ENCODE assay signal across 8 cellular contexts in genomic region chr12:101280006-101280505, GRCh38. TPM values are rescaled to one million over a fixed set of nuclear protein-coding genes. Genes with fewer than 3 reads are reported as not detected.
DNase-seq lines count a peak whose midpoint lies in the region; ATAC-seq and TF ChIP-seq lines count a peak whose summit lies in the region.

UTP20 (plus strand) TSS chr12:101280105; CDS start chr12:101280283, 178 bp downstream.

- H3K4me1 ChIP-seq in transverse colon: peaks cover 0 to 12% (median 4%) of the 10 kb centered on the region in 4 donors

- no peaks in the 10 kb centered on the region for H3K27me3 ChIP-seq in transverse colon

- peak within 1 kb of the TSS; percentile 91 for H3K4me3 Mint-ChIP-seq in activated naive CD8-positive, alpha-beta T cell treated with anti-CD3 and anti-CD28 coated beads, Interleukin-2, amount 50 U/mL, for 24 hours

- 0 to 1% methylated on average over 12 to 34 of the region's 34 CpGs for WGBS in transverse colon (ENCODE audit: low coverage in 1 of 2), 2 donors

- H3K36me3 ChIP-seq in transverse colon: no peaks in the 10 kb centered on the region

- no peaks in the 10 kb centered on the region for H3K9me3 ChIP-seq in transverse colon

- peak; percentile 92 for DNase-seq in GM13976 (ENCODE audit: low spot score)
- DNase-seq in NCI-H1417 treated with DMSO at 0.1 percent for 48 hours (lab: John Stamatoyannopoulos, UW): peak; percentile 80
- peak; percentile 89 for DNase-seq in T follicular helper cell (ENCODE audit: low read depth)
- peak; percentile 95 for DNase-seq in activated naive CD8-positive, alpha-beta T cell treated with anti-CD3 and anti-CD28 coated beads, Interleukin-2, amount 50 U/mL, for 24 hours
- DNase-seq in cardiac septum (ENCODE audit: low spot score): peak; percentile 97
- DNase-seq in pons (ENCODE audit: low spot score): peak; percentile 92
- DNase-seq in transverse colon: peak; percentile 95

- H3K27ac Mint-ChIP-seq in activated naive CD8-positive, alpha-beta T cell treated with anti-CD3 and anti-CD28 coated beads, Interleukin-2, amount 50 U/mL, for 24 hours: peak within 1 kb of the TSS; percentile 87

- no peaks in the 10 kb centered on the region for H3K9me3 Mint-ChIP-seq in activated naive CD8-positive, alpha-beta T cell treated with anti-CD3 and anti-CD28 coated beads, Interleukin-2, amount 50 U/mL, for 24 hours

- peaks cover 21% of the 10 kb centered on the region for H3K36me3 Mint-ChIP-seq in activated naive CD8-positive, alpha-beta T cell treated with anti-CD3 and anti-CD28 coated beads, Interleukin-2, amount 50 U/mL, for 24 hours (ENCODE audit: low read depth)

- TF ChIP-seq EP300 in transverse colon (IDR thresholded peaks at IDR 0.05; ENCODE audit: low read depth): no peak

- intact Hi-C loops in cardiac septum (cut with DNase I) (no loop called here), transverse colon (cut with DNase I; ENCODE audit: low total_unique reads) (no loop called here)

- peak within 1 kb of the TSS; percentile 76 to 99 (median 95) for H3K4me3 ChIP-seq in transverse colon

- peak within 1 kb of the TSS; percentile 24 to 74 (median 64) for H3K27ac ChIP-seq in transverse colon

- peaks cover 16% of the 10 kb centered on the region for H3K4me1 Mint-ChIP-seq in activated naive CD8-positive, alpha-beta T cell treated with anti-CD3 and anti-CD28 coated beads, Interleukin-2, amount 50 U/mL, for 24 hours

- no peak for TF ChIP-seq CTCF in GM13976 (IDR thresholded peaks at IDR 0.05; ENCODE audit: borderline replicate concordance, control extremely low read depth, extremely low read depth, insufficient read depth, missing control alignments)
- no peak for TF ChIP-seq CTCF in transverse colon (IDR thresholded peaks at IDR 0.05)

- peak; percentile 100 for ATAC-seq in HG02798 (IDR thresholded peaks at IDR 0.05; ENCODE audit: poor library complexity, unreplicated experiment)
- ATAC-seq in activated naive CD8-positive, alpha-beta T cell treated with anti-CD3 and anti-CD28 coated beads, Interleukin-2, amount 50 U/mL, for 24 hours: peak; percentile 98

- no peak for TF ChIP-seq POLR2A in transverse colon (IDR thresholded peaks at IDR 0.05)

- peaks cover 16% of the 10 kb centered on the region for H3K27me3 Mint-ChIP-seq in activated naive CD8-positive, alpha-beta T cell treated with anti-CD3 and anti-CD28 coated beads, Interleukin-2, amount 50 U/mL, for 24 hours

- in situ Hi-C loops in GM13976 (cut with MboI; ENCODE audit: low sequenced_read_pairs, unreplicated experiment) (no loop called here), transverse colon (cut with MboI; ENCODE audit: low pct_ligation_motif_present in 1 of 4, low pct_unique_long_range_greater_than_20kb in 1 of 4, low sequenced_read_pairs in 3 of 4) (no loop called here)

RNA-seq across cellular contexts. Expression of gene UTP20, which starts in this region (rescaled TPM):
- total RNA-seq in cardiac septum (7.6 TPM), transverse colon (10 to 100 TPM in 1 of 4 donors, 1 to 10 TPM in 3; 5.2 to 11.0 (median 6.5) TPM)

Comparison
In these comparisons a context has a peak if more than half of its experiments do, and no peak if none do; other contexts are left out.
1. Peak in every context shown above with its lines: DNase-seq, ATAC-seq, H3K4me3 ChIP-seq and H3K27ac ChIP-seq.